In genomic region chr7:44796504-44797328, GRCh38 we compare ENCODE assay signal across 8 cellular contexts. TPM values are rescaled to one million over a fixed set of nuclear protein-coding genes. Genes with fewer than 3 reads are reported as not detected.
DNase-seq lines count a peak whose midpoint lies in the region; ATAC-seq and TF ChIP-seq lines count a peak whose summit lies in the region.

Gene PPIA (plus strand): TSS chr7:44796681. CDS start chr7:44796725, 44 bp downstream.

- no peak for TF ChIP-seq CTCF in RWPE1 (conservative IDR thresholded peaks at IDR 0.05; ENCODE audit: low read depth)
- no peak for TF ChIP-seq CTCF in fibroblast of lung (conservative IDR thresholded peaks at IDR 0.05 in 1 of 2, IDR thresholded peaks at IDR 0.05 in 1 of 2; ENCODE audit: low read depth in 1 of 2, low read length in 2 of 2)

- peak within 1 kb of the TSS; percentile 88 to 98 (median 94) for H3K4me3 ChIP-seq in fibroblast of lung (replicated peaks in 1 of 4; ENCODE audit: control extremely low read depth in 1 of 4, insufficient read depth in 1 of 4, low read depth in 3 of 4, low read length in 4 of 4)
- H3K4me3 ChIP-seq in naive thymus-derived CD4-positive, alpha-beta T cell (ENCODE audit: low read length): peak within 1 kb of the TSS; percentile 87

- CTCF ChIA-PET in RWPE1 (lab: Yijun Ruan, JAX): no interaction called here
- CTCF ChIA-PET in naive thymus-derived CD4-positive, alpha-beta T cell (lab: Charles Lee): interaction anchor here (0.6 to 1.8 kb wide), 2 partner anchors 55 to 92 kb away, joined by 4 read pairs; no protein-coding TSS in a partner anchor

- no peaks in the 10 kb centered on the region for H3K27me3 ChIP-seq in fibroblast of lung (ENCODE audit: control insufficient read depth, insufficient read depth, low read length)
- H3K27me3 ChIP-seq in naive thymus-derived CD4-positive, alpha-beta T cell (ENCODE audit: control insufficient read depth in 2 of 2, insufficient read depth in 2 of 2, low read length in 2 of 2): no peaks in the 10 kb centered on the region

- peak within 1 kb of the TSS; percentile 99 for H3K4me2 ChIP-seq in fibroblast of lung (ENCODE audit: extremely low read depth, insufficient read depth, low read length)

- H2AFZ ChIP-seq in fibroblast of lung (ENCODE audit: low read length): peak within 1 kb of the TSS; percentile 95

- H3K27ac Mint-ChIP-seq in activated T-helper 17 cell treated with anti-CD3 and anti-CD28 coated beads, Interleukin-2, amount 50 U/mL, for 72 hours: peak within 1 kb of the TSS; percentile 96
- H3K27ac Mint-ChIP-seq in naive thymus-derived CD4-positive, alpha-beta T cell: peak within 1 kb of the TSS; percentile 90 to 99 (median 97)
- peak within 1 kb of the TSS; percentile 98 for H3K27ac Mint-ChIP-seq in stimulated activated memory B cell treated with anti-CD40 and anti-IgM and Interleukin-4, amounts not matched to agents 10 μg/mL and 1 μg/mL and 100 μg/mL, for 72 hours

- H3K27ac ChIP-seq in RWPE1: peak within 1 kb of the TSS; percentile 99
- peak within 1 kb of the TSS; percentile 99 for H3K27ac ChIP-seq in fibroblast of lung (ENCODE audit: insufficient read depth, low read length)
- peak within 1 kb of the TSS; percentile 98 for H3K27ac ChIP-seq in naive thymus-derived CD4-positive, alpha-beta T cell (ENCODE audit: low read depth, low read length)

- intact Hi-C loops in naive thymus-derived CD4-positive, alpha-beta T cell (cut with micrococcal nuclease): loop anchor here (1.0 to 5.0 kb wide), 28 partner anchors 28 to 870 kb away; partner anchors contain the start of genes H2AZ2 (in 2 of the 2), NUDCD3 (in 2 of the 2), OGDH (in 2 of the 2) and POLD2 (in 2 of the 2)

- peaks cover 44% of the 10 kb centered on the region for H3K79me2 ChIP-seq in fibroblast of lung (ENCODE audit: control insufficient read depth, insufficient read depth, low read length)

- H3K9me3 ChIP-seq in fibroblast of lung (ENCODE audit: control insufficient read depth, insufficient read depth, low read depth, low read length): no peaks in the 10 kb centered on the region
- no peaks in the 10 kb centered on the region for H3K9me3 ChIP-seq in naive thymus-derived CD4-positive, alpha-beta T cell (ENCODE audit: control insufficient read depth in 2 of 3, low read length in 3 of 3)

- H3K4me3 Mint-ChIP-seq in activated T-helper 17 cell treated with anti-CD3 and anti-CD28 coated beads, Interleukin-2, amount 50 U/mL, for 72 hours: peak within 1 kb of the TSS; percentile 97
- H3K4me3 Mint-ChIP-seq in naive thymus-derived CD4-positive, alpha-beta T cell: peak within 1 kb of the TSS; percentile 87 to 99 (median 98)
- peak within 1 kb of the TSS; percentile 98 for H3K4me3 Mint-ChIP-seq in stimulated activated memory B cell treated with anti-CD40 and anti-IgM and Interleukin-4, amounts not matched to agents 10 μg/mL and 1 μg/mL and 100 μg/mL, for 72 hours

- DNase-seq in Daoy (ENCODE audit: low read depth): peak; percentile 100
- DNase-seq in GOT3 (lab: John Stamatoyannopoulos, UW): peak; percentile 99
- peak; percentile 100 for DNase-seq in LoVo (ENCODE audit: low spot score)
- peak; percentile 100 for DNase-seq in RWPE1 (ENCODE audit: low spot score)
- peak; percentile 99 for DNase-seq in fibroblast of lung (ENCODE audit: low read depth in 2 of 2)
- peak; percentile 97 to 99 (median 98) for DNase-seq in naive thymus-derived CD4-positive, alpha-beta T cell

- no peaks in the 10 kb centered on the region for H3K27me3 Mint-ChIP-seq in activated T-helper 17 cell treated with anti-CD3 and anti-CD28 coated beads, Interleukin-2, amount 50 U/mL, for 72 hours
- no peaks in the 10 kb centered on the region for H3K27me3 Mint-ChIP-seq in naive thymus-derived CD4-positive, alpha-beta T cell
- H3K27me3 Mint-ChIP-seq in stimulated activated memory B cell treated with anti-CD40 and anti-IgM and Interleukin-4, amounts not matched to agents 10 μg/mL and 1 μg/mL and 100 μg/mL, for 72 hours: no peaks in the 10 kb centered on the region

- peaks cover 6% of the 10 kb centered on the region for H3K4me1 ChIP-seq in fibroblast of lung (ENCODE audit: control insufficient read depth, extremely low read depth, insufficient read depth, low read length)
- H3K4me1 ChIP-seq in naive thymus-derived CD4-positive, alpha-beta T cell (ENCODE audit: control insufficient read depth in 2 of 2, insufficient read depth in 2 of 2, low read length in 2 of 2): peaks cover 12 to 21% of the 10 kb centered on the region in 2 donors

- no peaks in the 10 kb centered on the region for H3K9me3 Mint-ChIP-seq in activated T-helper 17 cell treated with anti-CD3 and anti-CD28 coated beads, Interleukin-2, amount 50 U/mL, for 72 hours
- peaks cover 0 to 2% (median 0%) of the 10 kb centered on the region in 11 donors for H3K9me3 Mint-ChIP-seq in naive thymus-derived CD4-positive, alpha-beta T cell
- H3K9me3 Mint-ChIP-seq in stimulated activated memory B cell treated with anti-CD40 and anti-IgM and Interleukin-4, amounts not matched to agents 10 μg/mL and 1 μg/mL and 100 μg/mL, for 72 hours: no peaks in the 10 kb centered on the region

- peak within 1 kb of the TSS; percentile 98 for H3K9ac ChIP-seq in fibroblast of lung (ENCODE audit: insufficient read depth, low read length)

- H3K36me3 ChIP-seq in fibroblast of lung (ENCODE audit: control insufficient read depth, insufficient read depth, low read length): peaks cover 9% of the 10 kb centered on the region
- peaks cover 0 to 29% (median 15%) of the 10 kb centered on the region in 3 experiments for H3K36me3 ChIP-seq in naive thymus-derived CD4-positive, alpha-beta T cell (ENCODE audit: control insufficient read depth in 2 of 3, insufficient read depth in 3 of 3, low read length in 3 of 3)

- peak; percentile 93 for ATAC-seq in activated T-helper 17 cell treated with anti-CD3 and anti-CD28 coated beads, Interleukin-2, amount 50 U/mL, for 72 hours (replicated peaks)
- ATAC-seq in naive thymus-derived CD4-positive, alpha-beta T cell: peak; percentile 93
- ATAC-seq in stimulated activated memory B cell treated with anti-CD40 and anti-IgM and Interleukin-4, amounts not matched to agents 10 μg/mL and 1 μg/mL and 100 μg/mL, for 72 hours: peak; percentile 97

- POLR2A ChIA-PET in RWPE1 (lab: Yijun Ruan, JAX; ENCODE audit: low non-redundant PET): no interaction called here
- POLR2A ChIA-PET in naive thymus-derived CD4-positive, alpha-beta T cell (lab: Charles Lee): interaction anchor here (0.7 to 2.7 kb wide), 15 partner anchors 11 to 231 kb away, joined by 3 to 43 read pairs (median 4); partner anchors contain the start of genes H2AZ2, OGDH, PURB and TMED4

- H3K4me1 Mint-ChIP-seq in activated T-helper 17 cell treated with anti-CD3 and anti-CD28 coated beads, Interleukin-2, amount 50 U/mL, for 72 hours: peaks cover 22% of the 10 kb centered on the region
- peaks cover 8 to 39% (median 36%) of the 10 kb centered on the region in 7 donors for H3K4me1 Mint-ChIP-seq in naive thymus-derived CD4-positive, alpha-beta T cell
- H3K4me1 Mint-ChIP-seq in stimulated activated memory B cell treated with anti-CD40 and anti-IgM and Interleukin-4, amounts not matched to agents 10 μg/mL and 1 μg/mL and 100 μg/mL, for 72 hours: peaks cover 30% of the 10 kb centered on the region

- peaks cover 55% of the 10 kb centered on the region for H3K36me3 Mint-ChIP-seq in activated T-helper 17 cell treated with anti-CD3 and anti-CD28 coated beads, Interleukin-2, amount 50 U/mL, for 72 hours (ENCODE audit: low read depth)
- peaks cover 4 to 28% (median 19%) of the 10 kb centered on the region in 5 donors for H3K36me3 Mint-ChIP-seq in naive thymus-derived CD4-positive, alpha-beta T cell
- peaks cover 41% of the 10 kb centered on the region for H3K36me3 Mint-ChIP-seq in stimulated activated memory B cell treated with anti-CD40 and anti-IgM and Interleukin-4, amounts not matched to agents 10 μg/mL and 1 μg/mL and 100 μg/mL, for 72 hours

- H4K20me1 ChIP-seq in fibroblast of lung (ENCODE audit: control insufficient read depth, extremely low read depth, insufficient read depth, low read length): peaks cover 8% of the 10 kb centered on the region

RNA-seq across cellular contexts. Expression of gene PPIA, which starts in this region (rescaled TPM):
- 8,888 and 8,943 TPM in 2 replicates for total RNA-seq in Daoy (2014; rRNA removed; shearing (Covaris generic))
- total RNA-seq in activated T-helper 17 cell treated with anti-CD3 and anti-CD28 coated beads, Interleukin-2, amount 50 U/mL, for 72 hours: 1,000 to 10,000 TPM; 1,915 to 2,917 TPM
- 940 and 1,161 TPM in 2 replicates for total RNA-seq in fibroblast of lung
- 7,057 and 8,825 TPM in 2 replicates for polyA plus RNA-seq in fibroblast of lung
- polyA plus RNA-seq in fibroblast of lung (2012): 2,753 and 3,748 TPM in 2 replicates
- polyA minus RNA-seq in fibroblast of lung (ENCODE audit: low replicate concordance): 787 and 804 TPM in 2 replicates
- 1,000 to 10,000 TPM in 1 of 5 experiments, 100 to 1,000 TPM in 4; 535 to 1,748 (median 620) TPM for total RNA-seq in naive thymus-derived CD4-positive, alpha-beta T cell
- polyA plus RNA-seq in naive thymus-derived CD4-positive, alpha-beta T cell: 1,000 to 10,000 TPM; 3,113 to 3,303 TPM

Comparison
In these comparisons a context has a peak if more than half of its experiments do, and no peak if none do; other contexts are left out.
1. Peak in every context shown above with its lines: DNase-seq, ATAC-seq, H3K4me3 ChIP-seq and H3K27ac ChIP-seq.